Comparison of ENCODE assay signal across 1 cellular context in the genomic region with DNA sequence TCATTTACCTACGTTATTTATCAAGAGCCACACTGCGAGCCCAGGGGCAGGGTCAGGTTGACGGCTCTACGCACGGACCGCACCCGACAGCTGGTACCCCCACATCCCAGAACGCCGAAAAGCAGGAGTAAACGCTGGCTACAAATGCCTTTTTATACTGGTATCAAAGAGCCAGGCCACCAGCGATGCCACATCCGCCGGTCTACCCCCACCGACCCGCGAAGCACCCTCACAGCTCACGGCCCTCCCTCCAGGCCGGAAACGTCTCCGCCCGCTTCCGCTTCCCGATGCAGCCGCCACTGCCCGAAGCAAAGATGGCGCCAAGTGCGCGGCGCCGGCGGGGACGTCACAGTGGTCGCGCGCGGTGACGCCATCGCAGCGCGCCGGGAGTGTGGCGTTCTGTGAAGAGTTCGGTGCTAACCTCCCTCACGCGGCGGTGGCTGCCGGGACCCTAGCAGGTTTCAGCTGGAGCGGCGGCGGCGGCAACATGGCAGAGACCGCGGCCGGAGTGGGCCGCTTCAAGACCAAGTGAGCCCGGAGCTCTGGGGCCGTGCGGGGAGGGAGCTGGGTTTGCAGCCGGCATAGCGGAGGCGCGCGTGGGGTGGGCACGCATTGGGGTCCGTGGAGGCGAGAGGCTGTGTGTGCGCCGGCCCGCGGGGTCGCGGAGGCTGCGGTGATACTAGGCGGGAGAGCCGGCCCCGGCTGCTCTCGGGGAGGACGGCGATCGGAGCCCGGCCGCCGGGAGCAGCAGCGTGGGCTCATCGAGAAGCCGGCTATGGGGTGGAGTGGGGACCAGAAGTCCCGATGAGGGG.
A peak's percentile ranks its signal among the peaks of the same experiment; 100 is the strongest.
TF ChIP-seq lines count a peak whose summit lies in the region.

A gene (plus strand): TSS at position 376 of the 812 bp plus-strand sequence. CDS start 112 bp downstream, at position 488.

TF ChIP-seq in HepG2, 621 proteins besides CTCF, POLR2A, EP300 and RAD21 (continued from another document and continues in another):
- TF ChIP-seq, protein P1, sequence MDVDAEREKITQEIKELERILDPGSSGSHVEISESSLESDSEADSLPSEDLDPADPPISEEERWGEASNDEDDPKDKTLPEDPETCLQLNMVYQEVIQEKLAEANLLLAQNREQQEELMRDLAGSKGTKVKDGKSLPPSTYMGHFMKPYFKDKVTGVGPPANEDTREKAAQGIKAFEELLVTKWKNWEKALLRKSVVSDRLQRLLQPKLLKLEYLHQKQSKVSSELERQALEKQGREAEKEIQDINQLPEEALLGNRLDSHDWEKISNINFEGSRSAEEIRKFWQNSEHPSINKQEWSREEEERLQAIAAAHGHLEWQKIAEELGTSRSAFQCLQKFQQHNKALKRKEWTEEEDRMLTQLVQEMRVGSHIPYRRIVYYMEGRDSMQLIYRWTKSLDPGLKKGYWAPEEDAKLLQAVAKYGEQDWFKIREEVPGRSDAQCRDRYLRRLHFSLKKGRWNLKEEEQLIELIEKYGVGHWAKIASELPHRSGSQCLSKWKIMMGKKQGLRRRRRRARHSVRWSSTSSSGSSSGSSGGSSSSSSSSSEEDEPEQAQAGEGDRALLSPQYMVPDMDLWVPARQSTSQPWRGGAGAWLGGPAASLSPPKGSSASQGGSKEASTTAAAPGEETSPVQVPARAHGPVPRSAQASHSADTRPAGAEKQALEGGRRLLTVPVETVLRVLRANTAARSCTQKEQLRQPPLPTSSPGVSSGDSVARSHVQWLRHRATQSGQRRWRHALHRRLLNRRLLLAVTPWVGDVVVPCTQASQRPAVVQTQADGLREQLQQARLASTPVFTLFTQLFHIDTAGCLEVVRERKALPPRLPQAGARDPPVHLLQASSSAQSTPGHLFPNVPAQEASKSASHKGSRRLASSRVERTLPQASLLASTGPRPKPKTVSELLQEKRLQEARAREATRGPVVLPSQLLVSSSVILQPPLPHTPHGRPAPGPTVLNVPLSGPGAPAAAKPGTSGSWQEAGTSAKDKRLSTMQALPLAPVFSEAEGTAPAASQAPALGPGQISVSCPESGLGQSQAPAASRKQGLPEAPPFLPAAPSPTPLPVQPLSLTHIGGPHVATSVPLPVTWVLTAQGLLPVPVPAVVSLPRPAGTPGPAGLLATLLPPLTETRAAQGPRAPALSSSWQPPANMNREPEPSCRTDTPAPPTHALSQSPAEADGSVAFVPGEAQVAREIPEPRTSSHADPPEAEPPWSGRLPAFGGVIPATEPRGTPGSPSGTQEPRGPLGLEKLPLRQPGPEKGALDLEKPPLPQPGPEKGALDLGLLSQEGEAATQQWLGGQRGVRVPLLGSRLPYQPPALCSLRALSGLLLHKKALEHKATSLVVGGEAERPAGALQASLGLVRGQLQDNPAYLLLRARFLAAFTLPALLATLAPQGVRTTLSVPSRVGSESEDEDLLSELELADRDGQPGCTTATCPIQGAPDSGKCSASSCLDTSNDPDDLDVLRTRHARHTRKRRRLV (CRISPR knock-in tag; IDR thresholded peaks at IDR 0.05), result 0 out of 2 replicates have a peak, but pooled peaks have one; percentile 71
- TF ChIP-seq PHF8 (CRISPR knock-in tag; IDR thresholded peaks at IDR 0.05) (peak; percentile 93), ZNF709 (CRISPR knock-in tag; IDR thresholded peaks at IDR 0.05) (no peak), ZNF460 (CRISPR knock-in tag; IDR thresholded peaks at IDR 0.05; ENCODE audit: borderline replicate concordance) (peak; percentile 34; the same call in 1 of the 2 replicates), SRSF1 (optimal IDR thresholded peaks at IDR 0.05; ENCODE audit: low read depth, low read length) (no peak), CC2D1A (CRISPR knock-in tag; IDR thresholded peaks at IDR 0.05) (no peak), MTA3 (CRISPR knock-in tag; IDR thresholded peaks at IDR 0.05) (no peak), ZSCAN29 (CRISPR knock-in tag; conservative IDR thresholded peaks at IDR 0.05) (peak; percentile 94), HHEX (CRISPR knock-in tag; IDR thresholded peaks at IDR 0.05) (no peak), FIP1L1 (IDR thresholded peaks at IDR 0.05; ENCODE audit: borderline replicate concordance, insufficient read depth, low read depth, low read length) (no peak), ZZZ3 (CRISPR knock-in tag; IDR thresholded peaks at IDR 0.05; ENCODE audit: borderline replicate concordance) (peak; percentile 97; the same call in 1 of the 2 replicates), ZBTB38 (CRISPR knock-in tag; IDR thresholded peaks at IDR 0.05) (peak; percentile 94), ZNF143 (CRISPR knock-in tag; IDR thresholded peaks at IDR 0.05) (peak; percentile 85), SP5 (CRISPR knock-in tag; IDR thresholded peaks at IDR 0.05; ENCODE audit: borderline replicate concordance, low read depth) (peak; percentile 88), ZNF160 (CRISPR knock-in tag; IDR thresholded peaks at IDR 0.05) (peak; percentile 71; the same call in 1 of the 2 replicates), ZNF124 (CRISPR knock-in tag; IDR thresholded peaks at IDR 0.05) (no peak; the same call in 1 of the 2 replicates), HOXA5 (CRISPR knock-in tag; IDR thresholded peaks at IDR 0.05) (peak; percentile 58), KLF11 (CRISPR knock-in tag; IDR thresholded peaks at IDR 0.05) (peak; percentile 93), ZNF496 (CRISPR knock-in tag; IDR thresholded peaks at IDR 0.05; ENCODE audit: insufficient replicate concordance) (no peak), HMG20B (CRISPR knock-in tag; conservative IDR thresholded peaks at IDR 0.05) (no peak), ZKSCAN8 (CRISPR knock-in tag; IDR thresholded peaks at IDR 0.05; ENCODE audit: borderline replicate concordance) (peak; percentile 99), CBX2 (IDR thresholded peaks at IDR 0.05; ENCODE audit: low read depth, low read length) (no peak), CBX2 (CRISPR knock-in tag; IDR thresholded peaks at IDR 0.05; ENCODE audit: low read depth) (no peak; the same call in 1 of the 2 replicates), ZNF772 (CRISPR knock-in tag; IDR thresholded peaks at IDR 0.05) (peak; percentile 74; the same call in 1 of the 2 replicates)
- TF ChIP-seq, protein P2, sequence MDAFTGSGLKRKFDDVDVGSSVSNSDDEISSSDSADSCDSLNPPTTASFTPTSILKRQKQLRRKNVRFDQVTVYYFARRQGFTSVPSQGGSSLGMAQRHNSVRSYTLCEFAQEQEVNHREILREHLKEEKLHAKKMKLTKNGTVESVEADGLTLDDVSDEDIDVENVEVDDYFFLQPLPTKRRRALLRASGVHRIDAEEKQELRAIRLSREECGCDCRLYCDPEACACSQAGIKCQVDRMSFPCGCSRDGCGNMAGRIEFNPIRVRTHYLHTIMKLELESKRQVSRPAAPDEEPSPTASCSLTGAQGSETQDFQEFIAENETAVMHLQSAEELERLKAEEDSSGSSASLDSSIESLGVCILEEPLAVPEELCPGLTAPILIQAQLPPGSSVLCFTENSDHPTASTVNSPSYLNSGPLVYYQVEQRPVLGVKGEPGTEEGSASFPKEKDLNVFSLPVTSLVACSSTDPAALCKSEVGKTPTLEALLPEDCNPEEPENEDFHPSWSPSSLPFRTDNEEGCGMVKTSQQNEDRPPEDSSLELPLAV (CRISPR knock-in tag; conservative IDR thresholded peaks at IDR 0.05; ENCODE audit: low read depth), result peak; percentile 62; the same call in 1 of the 2 replicates
- TF ChIP-seq, protein P3, sequence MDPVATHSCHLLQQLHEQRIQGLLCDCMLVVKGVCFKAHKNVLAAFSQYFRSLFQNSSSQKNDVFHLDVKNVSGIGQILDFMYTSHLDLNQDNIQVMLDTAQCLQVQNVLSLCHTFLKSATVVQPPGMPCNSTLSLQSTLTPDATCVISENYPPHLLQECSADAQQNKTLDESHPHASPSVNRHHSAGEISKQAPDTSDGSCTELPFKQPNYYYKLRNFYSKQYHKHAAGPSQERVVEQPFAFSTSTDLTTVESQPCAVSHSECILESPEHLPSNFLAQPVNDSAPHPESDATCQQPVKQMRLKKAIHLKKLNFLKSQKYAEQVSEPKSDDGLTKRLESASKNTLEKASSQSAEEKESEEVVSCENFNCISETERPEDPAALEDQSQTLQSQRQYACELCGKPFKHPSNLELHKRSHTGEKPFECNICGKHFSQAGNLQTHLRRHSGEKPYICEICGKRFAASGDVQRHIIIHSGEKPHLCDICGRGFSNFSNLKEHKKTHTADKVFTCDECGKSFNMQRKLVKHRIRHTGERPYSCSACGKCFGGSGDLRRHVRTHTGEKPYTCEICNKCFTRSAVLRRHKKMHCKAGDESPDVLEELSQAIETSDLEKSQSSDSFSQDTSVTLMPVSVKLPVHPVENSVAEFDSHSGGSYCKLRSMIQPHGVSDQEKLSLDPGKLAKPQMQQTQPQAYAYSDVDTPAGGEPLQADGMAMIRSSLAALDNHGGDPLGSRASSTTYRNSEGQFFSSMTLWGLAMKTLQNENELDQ (CRISPR knock-in tag; IDR thresholded peaks at IDR 0.05; ENCODE audit: borderline replicate concordance), result no peak
- TF ChIP-seq, protein P4, sequence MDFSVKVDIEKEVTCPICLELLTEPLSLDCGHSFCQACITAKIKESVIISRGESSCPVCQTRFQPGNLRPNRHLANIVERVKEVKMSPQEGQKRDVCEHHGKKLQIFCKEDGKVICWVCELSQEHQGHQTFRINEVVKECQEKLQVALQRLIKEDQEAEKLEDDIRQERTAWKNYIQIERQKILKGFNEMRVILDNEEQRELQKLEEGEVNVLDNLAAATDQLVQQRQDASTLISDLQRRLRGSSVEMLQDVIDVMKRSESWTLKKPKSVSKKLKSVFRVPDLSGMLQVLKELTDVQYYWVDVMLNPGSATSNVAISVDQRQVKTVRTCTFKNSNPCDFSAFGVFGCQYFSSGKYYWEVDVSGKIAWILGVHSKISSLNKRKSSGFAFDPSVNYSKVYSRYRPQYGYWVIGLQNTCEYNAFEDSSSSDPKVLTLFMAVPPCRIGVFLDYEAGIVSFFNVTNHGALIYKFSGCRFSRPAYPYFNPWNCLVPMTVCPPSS (IDR thresholded peaks at IDR 0.05), result no peak
- TF ChIP-seq, protein P5, sequence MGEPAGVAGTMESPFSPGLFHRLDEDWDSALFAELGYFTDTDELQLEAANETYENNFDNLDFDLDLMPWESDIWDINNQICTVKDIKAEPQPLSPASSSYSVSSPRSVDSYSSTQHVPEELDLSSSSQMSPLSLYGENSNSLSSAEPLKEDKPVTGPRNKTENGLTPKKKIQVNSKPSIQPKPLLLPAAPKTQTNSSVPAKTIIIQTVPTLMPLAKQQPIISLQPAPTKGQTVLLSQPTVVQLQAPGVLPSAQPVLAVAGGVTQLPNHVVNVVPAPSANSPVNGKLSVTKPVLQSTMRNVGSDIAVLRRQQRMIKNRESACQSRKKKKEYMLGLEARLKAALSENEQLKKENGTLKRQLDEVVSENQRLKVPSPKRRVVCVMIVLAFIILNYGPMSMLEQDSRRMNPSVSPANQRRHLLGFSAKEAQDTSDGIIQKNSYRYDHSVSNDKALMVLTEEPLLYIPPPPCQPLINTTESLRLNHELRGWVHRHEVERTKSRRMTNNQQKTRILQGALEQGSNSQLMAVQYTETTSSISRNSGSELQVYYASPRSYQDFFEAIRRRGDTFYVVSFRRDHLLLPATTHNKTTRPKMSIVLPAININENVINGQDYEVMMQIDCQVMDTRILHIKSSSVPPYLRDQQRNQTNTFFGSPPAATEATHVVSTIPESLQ (CRISPR knock-in tag; conservative IDR thresholded peaks at IDR 0.05), result 0 out of 2 replicates have a peak, but pooled peaks have one; percentile 77
- TF ChIP-seq, protein P6, sequence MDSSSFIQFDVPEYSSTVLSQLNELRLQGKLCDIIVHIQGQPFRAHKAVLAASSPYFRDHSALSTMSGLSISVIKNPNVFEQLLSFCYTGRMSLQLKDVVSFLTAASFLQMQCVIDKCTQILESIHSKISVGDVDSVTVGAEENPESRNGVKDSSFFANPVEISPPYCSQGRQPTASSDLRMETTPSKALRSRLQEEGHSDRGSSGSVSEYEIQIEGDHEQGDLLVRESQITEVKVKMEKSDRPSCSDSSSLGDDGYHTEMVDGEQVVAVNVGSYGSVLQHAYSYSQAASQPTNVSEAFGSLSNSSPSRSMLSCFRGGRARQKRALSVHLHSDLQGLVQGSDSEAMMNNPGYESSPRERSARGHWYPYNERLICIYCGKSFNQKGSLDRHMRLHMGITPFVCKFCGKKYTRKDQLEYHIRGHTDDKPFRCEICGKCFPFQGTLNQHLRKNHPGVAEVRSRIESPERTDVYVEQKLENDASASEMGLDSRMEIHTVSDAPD (CRISPR knock-in tag; IDR thresholded peaks at IDR 0.05), result no peak
- TF ChIP-seq, protein P7, sequence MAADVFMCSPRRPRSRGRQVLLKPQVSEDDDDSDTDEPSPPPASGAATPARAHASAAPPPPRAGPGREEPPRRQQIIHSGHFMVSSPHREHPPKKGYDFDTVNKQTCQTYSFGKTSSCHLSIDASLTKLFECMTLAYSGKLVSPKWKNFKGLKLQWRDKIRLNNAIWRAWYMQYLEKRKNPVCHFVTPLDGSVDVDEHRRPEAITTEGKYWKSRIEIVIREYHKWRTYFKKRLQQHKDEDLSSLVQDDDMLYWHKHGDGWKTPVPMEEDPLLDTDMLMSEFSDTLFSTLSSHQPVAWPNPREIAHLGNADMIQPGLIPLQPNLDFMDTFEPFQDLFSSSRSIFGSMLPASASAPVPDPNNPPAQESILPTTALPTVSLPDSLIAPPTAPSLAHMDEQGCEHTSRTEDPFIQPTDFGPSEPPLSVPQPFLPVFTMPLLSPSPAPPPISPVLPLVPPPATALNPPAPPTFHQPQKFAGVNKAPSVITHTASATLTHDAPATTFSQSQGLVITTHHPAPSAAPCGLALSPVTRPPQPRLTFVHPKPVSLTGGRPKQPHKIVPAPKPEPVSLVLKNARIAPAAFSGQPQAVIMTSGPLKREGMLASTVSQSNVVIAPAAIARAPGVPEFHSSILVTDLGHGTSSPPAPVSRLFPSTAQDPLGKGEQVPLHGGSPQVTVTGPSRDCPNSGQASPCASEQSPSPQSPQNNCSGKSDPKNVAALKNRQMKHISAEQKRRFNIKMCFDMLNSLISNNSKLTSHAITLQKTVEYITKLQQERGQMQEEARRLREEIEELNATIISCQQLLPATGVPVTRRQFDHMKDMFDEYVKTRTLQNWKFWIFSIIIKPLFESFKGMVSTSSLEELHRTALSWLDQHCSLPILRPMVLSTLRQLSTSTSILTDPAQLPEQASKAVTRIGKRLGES (CRISPR knock-in tag; IDR thresholded peaks at IDR 0.05; ENCODE audit: borderline replicate concordance), result no peak
- TF ChIP-seq, protein P8, sequence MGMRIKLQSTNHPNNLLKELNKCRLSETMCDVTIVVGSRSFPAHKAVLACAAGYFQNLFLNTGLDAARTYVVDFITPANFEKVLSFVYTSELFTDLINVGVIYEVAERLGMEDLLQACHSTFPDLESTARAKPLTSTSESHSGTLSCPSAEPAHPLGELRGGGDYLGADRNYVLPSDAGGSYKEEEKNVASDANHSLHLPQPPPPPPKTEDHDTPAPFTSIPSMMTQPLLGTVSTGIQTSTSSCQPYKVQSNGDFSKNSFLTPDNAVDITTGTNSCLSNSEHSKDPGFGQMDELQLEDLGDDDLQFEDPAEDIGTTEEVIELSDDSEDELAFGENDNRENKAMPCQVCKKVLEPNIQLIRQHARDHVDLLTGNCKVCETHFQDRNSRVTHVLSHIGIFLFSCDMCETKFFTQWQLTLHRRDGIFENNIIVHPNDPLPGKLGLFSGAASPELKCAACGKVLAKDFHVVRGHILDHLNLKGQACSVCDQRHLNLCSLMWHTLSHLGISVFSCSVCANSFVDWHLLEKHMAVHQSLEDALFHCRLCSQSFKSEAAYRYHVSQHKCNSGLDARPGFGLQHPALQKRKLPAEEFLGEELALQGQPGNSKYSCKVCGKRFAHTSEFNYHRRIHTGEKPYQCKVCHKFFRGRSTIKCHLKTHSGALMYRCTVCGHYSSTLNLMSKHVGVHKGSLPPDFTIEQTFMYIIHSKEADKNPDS (CRISPR knock-in tag; IDR thresholded peaks at IDR 0.05), result peak; percentile 73; the same call in 1 of the 2 replicates
- TF ChIP-seq, protein P9, sequence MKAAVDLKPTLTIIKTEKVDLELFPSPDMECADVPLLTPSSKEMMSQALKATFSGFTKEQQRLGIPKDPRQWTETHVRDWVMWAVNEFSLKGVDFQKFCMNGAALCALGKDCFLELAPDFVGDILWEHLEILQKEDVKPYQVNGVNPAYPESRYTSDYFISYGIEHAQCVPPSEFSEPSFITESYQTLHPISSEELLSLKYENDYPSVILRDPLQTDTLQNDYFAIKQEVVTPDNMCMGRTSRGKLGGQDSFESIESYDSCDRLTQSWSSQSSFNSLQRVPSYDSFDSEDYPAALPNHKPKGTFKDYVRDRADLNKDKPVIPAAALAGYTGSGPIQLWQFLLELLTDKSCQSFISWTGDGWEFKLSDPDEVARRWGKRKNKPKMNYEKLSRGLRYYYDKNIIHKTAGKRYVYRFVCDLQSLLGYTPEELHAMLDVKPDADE (CRISPR knock-in tag; IDR thresholded peaks at IDR 0.05), result 0 out of 2 replicates have a peak, but pooled peaks have one; percentile 8
